17 cellular contexts compared by ENCODE assay signal in the genomic region with DNA sequence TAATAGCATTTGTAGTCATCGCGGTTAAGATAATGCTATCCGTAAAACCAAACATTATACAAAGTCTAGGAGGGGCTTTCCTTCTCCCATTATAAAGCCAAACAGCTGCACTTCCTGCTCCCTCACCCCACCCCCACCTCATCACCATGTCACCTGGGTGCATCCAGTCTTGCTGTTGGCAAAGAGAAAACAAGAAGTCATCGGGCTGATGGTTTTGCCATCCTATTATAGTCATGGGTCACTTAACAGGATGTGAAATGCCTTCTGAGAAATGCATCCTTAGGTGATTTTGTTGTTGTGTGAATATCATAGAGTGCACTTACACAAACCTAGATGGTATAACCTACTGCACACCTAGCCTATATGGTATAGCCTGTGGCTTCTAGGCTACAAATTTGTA.
DNase-seq lines count a peak whose midpoint lies in the region; ATAC-seq, FAIRE-seq and TF ChIP-seq lines count a peak whose summit lies in the region.
"Had no signal": no experiment of that assay in that cellular context is flagged by ENCODE, and none has a peak within 500 bp of the region (broad histone marks: within the 10 kb centered on the region; RNA-seq: fewer than 3 reads in every experiment).

No MANE protein-coding gene starts in this region.

- no peak for DNase-seq in cardiac muscle cell (ENCODE audit: low read depth in 1 of 2, low spot score in 1 of 2)
- no peak for DNase-seq in Right ventricle myocardium inferior (ENCODE audit: missing footprints)
- no peak for DNase-seq in IMR-90
- no peak for DNase-seq in keratinocyte (ENCODE audit: low read depth, low spot score)
- DNase-seq in natural killer cell = no peak
- DNase-seq in HuH-7.5 (ENCODE audit: low spot score) = no peak
- DNase-seq in activated T-cell treated with anti-CD3 and anti-CD28 coated beads, Interleukin-2, amount 50 U/mL, for 4 hours = no peak
- DNase-seq: 8988T; Caco-2; CD8-positive, alpha-beta memory T cell; DND-41; GDM1 had no signal

- H3K79me2 ChIP-seq in keratinocyte (ENCODE audit: control insufficient read depth, insufficient read depth, low read length) = no peaks in the 10 kb centered on the region

- H3K79me1 ChIP-seq in IMR-90 (ENCODE audit: low read depth in 1 of 2, low read length in 2 of 2) = no peaks in the 10 kb centered on the region

- ATAC-seq in Right ventricle myocardium inferior (no peak), IMR-90 (ENCODE audit: low read depth) (no peak), natural killer cell (no peak)
- no peak for ATAC-seq in activated T-cell treated with anti-CD3 and anti-CD28 coated beads, Interleukin-2, amount 50 U/mL, for 4 hours
- ATAC-seq: HepG2, K562 had no signal

- H3K9me3 ChIP-seq in cardiac muscle cell (ENCODE audit: low read depth) = no peaks in the 10 kb centered on the region
- H3K9me3 ChIP-seq in IMR-90 (ENCODE audit: control insufficient read depth, insufficient read depth, low read length) = no peaks in the 10 kb centered on the region
- H3K9me3 ChIP-seq in keratinocyte (ENCODE audit: control insufficient read depth, low read depth, low read length) = no peaks in the 10 kb centered on the region
- H3K9me3 ChIP-seq: Caco-2 had no signal

- peak overlapping the region; percentile 60; the same call in 1 of the 2 replicates for H2BK120ac ChIP-seq in IMR-90 (ENCODE audit: low read depth, low read length)

- peak overlapping the region; percentile 91 for H2BK5ac ChIP-seq in IMR-90 (ENCODE audit: low read depth, low read length, poor library complexity, severe bottlenecking)

- H2AK5ac ChIP-seq in IMR-90 (ENCODE audit: low read depth, low read length) = peak overlapping the region; percentile 68

- H4K8ac ChIP-seq in IMR-90 (ENCODE audit: low read depth in 2 of 2, low read length in 2 of 2) = peak overlapping the region; percentile 38 to 51; a peak in 3 of 4 replicates

- BruUV-seq in IMR-90 (replicated peaks; lab: Mats Ljungman, UMichigan) = no TSS peak

- FAIRE-seq in keratinocyte (lab: Jason Lieb, UNC) = peak; percentile 9
- FAIRE-seq: H54, HepG2, K562 had no signal

- intact Hi-C loops in Right ventricle myocardium inferior (cut with DNase I) = no loop called here
- intact Hi-C loops in IMR-90 (cut with micrococcal nuclease) = no loop called here
- intact Hi-C loops in natural killer cell (cut with micrococcal nuclease) = no loop called here

- peaks cover 0 to 4% of the 10 kb centered on the region in 2 donors for H3K27me3 Mint-ChIP-seq in natural killer cell (ENCODE audit: low read depth in 2 of 2)
- no peaks in the 10 kb centered on the region for H3K27me3 Mint-ChIP-seq in activated T-cell treated with anti-CD3 and anti-CD28 coated beads, Interleukin-2, amount 50 U/mL, for 4 hours (ENCODE audit: low read depth)
- H3K27me3 Mint-ChIP-seq: CD8-positive, alpha-beta memory T cell had no signal

- H2BK15ac ChIP-seq in IMR-90 (ENCODE audit: low read depth, low read length) = peak overlapping the region; percentile 42; the same call in 2 of the 3 replicates

- H4K91ac ChIP-seq in IMR-90 (ENCODE audit: insufficient read depth, low read depth, low read length) = peak overlapping the region; percentile 67; the same call in 1 of the 2 replicates

- H3K4me1 ChIP-seq in cardiac muscle cell (ENCODE audit: low read depth) = no peaks in the 10 kb centered on the region
- H3K4me1 ChIP-seq in IMR-90 (ENCODE audit: control insufficient read depth, insufficient read depth, low read length) = peaks cover 38% of the 10 kb centered on the region
- H3K4me1 ChIP-seq in keratinocyte (ENCODE audit: control insufficient read depth, extremely low read depth, insufficient read depth, low read length) = peaks cover 51% of the 10 kb centered on the region
- H3K4me1 ChIP-seq: Caco-2 had no signal

- TF ChIP-seq CTCF in cardiac muscle cell (IDR thresholded peaks at IDR 0.05; ENCODE audit: low read depth, low read length) (no peak), IMR-90 (conservative IDR thresholded peaks at IDR 0.05; ENCODE audit: low read depth, low read length) (no peak), keratinocyte (optimal IDR thresholded peaks at IDR 0.05 in 1 of 3, IDR thresholded peaks at IDR 0.05 in 1 of 3, conservative IDR thresholded peaks at IDR 0.05 in 1 of 3; ENCODE audit: extremely low read depth in 1 of 3, insufficient read depth in 2 of 3, low read length in 3 of 3) (no peak), natural killer cell (IDR thresholded peaks at IDR 0.05) (no peak)

- no peaks in the 10 kb centered on the region for H3K9me3 Mint-ChIP-seq in natural killer cell
- no peaks in the 10 kb centered on the region for H3K9me3 Mint-ChIP-seq in activated T-cell treated with anti-CD3 and anti-CD28 coated beads, Interleukin-2, amount 50 U/mL, for 4 hours

- H3K4me3 Mint-ChIP-seq in natural killer cell = no peak overlapping the region
- no peak overlapping the region for H3K4me3 Mint-ChIP-seq in activated T-cell treated with anti-CD3 and anti-CD28 coated beads, Interleukin-2, amount 50 U/mL, for 4 hours
- H3K4me3 Mint-ChIP-seq: B cell; CD14-positive monocyte; CD8-positive, alpha-beta memory T cell had no signal

- WGBS in IMR-90 (ENCODE audit: extremely low coverage in 2 of 2, insufficient read length in 1 of 2), 2 experiments = no CpG with 5 or more reads among the region's 4 CpGs

- no peaks in the 10 kb centered on the region for H4K20me1 ChIP-seq in IMR-90 (ENCODE audit: insufficient read depth, low read length)
- H4K20me1 ChIP-seq in keratinocyte (ENCODE audit: control insufficient read depth, extremely low read depth, insufficient read depth, low read length) = no peaks in the 10 kb centered on the region

- H3K9ac ChIP-seq in IMR-90 (ENCODE audit: low read depth, low read length) (no peak overlapping the region), keratinocyte (ENCODE audit: control insufficient read depth, extremely low read depth, insufficient read depth, low read length) (no peak overlapping the region)

- H3K18ac ChIP-seq in IMR-90 (ENCODE audit: low read depth, low read length) = peak overlapping the region; percentile 86

- H3K4me3 ChIP-seq in cardiac muscle cell = no peak overlapping the region
- H3K4me3 ChIP-seq in IMR-90 (ENCODE audit: insufficient read depth, low read depth, low read length) = no peak overlapping the region
- no peak overlapping the region for H3K4me3 ChIP-seq in keratinocyte (ENCODE audit: control insufficient read depth in 2 of 3, extremely low read depth in 1 of 3, insufficient read depth in 2 of 3, low read depth in 1 of 3, low read length in 3 of 3)
- H3K4me3 ChIP-seq: K562 had no signal

- peak overlapping the region; percentile 45; the same call in 1 of the 2 replicates for H2BK20ac ChIP-seq in IMR-90 (ENCODE audit: low read depth, low read length)

- H4K5ac ChIP-seq in IMR-90 (ENCODE audit: low read depth, low read length) = peak overlapping the region; percentile 78; the same call in 1 of the 2 replicates

- CTCF ChIA-PET in IMR-90 (lab: Yijun Ruan, JAX) = no interaction called here

- no peak overlapping the region for H3K27ac Mint-ChIP-seq in natural killer cell
- H3K27ac Mint-ChIP-seq: B cell; CD14-positive monocyte; CD8-positive, alpha-beta memory T cell had no signal

- POLR2A ChIA-PET in IMR-90 (lab: Charles Lee; ENCODE audit: unreplicated experiment) = no interaction called here

- no peak overlapping the region for H3K23ac ChIP-seq in IMR-90 (ENCODE audit: low read depth, low read length)

- TF ChIP-seq RAD21 in IMR-90 (IDR thresholded peaks at IDR 0.05; ENCODE audit: low read length) = no peak

- TF ChIP-seq POLR2A in IMR-90 (IDR thresholded peaks at IDR 0.05; ENCODE audit: low read depth, low read length) = no peak

- in situ Hi-C loops in IMR-90 (cut with MboI; ENCODE audit: low sequenced_read_pairs) = no loop called here

- no peaks in the 10 kb centered on the region for H3K4me1 Mint-ChIP-seq in natural killer cell
- no peaks in the 10 kb centered on the region for H3K4me1 Mint-ChIP-seq in activated T-cell treated with anti-CD3 and anti-CD28 coated beads, Interleukin-2, amount 50 U/mL, for 4 hours (ENCODE audit: low read depth)
- H3K4me1 Mint-ChIP-seq: B cell; CD14-positive monocyte; CD8-positive, alpha-beta memory T cell had no signal

- H3K4me2 ChIP-seq in IMR-90 (ENCODE audit: low read depth, low read length) (no peak overlapping the region), keratinocyte (ENCODE audit: control insufficient read depth, extremely low read depth, insufficient read depth, low read depth, low read length) (no peak overlapping the region)

- H2AK9ac ChIP-seq in IMR-90 (replicated peaks; ENCODE audit: low read depth, low read length, poor library complexity) = no peak overlapping the region

- H3K36me3 Mint-ChIP-seq in natural killer cell = no peaks in the 10 kb centered on the region
- no peaks in the 10 kb centered on the region for H3K36me3 Mint-ChIP-seq in activated T-cell treated with anti-CD3 and anti-CD28 coated beads, Interleukin-2, amount 50 U/mL, for 4 hours (ENCODE audit: insufficient read depth)
- H3K36me3 Mint-ChIP-seq: CD14-positive monocyte; CD8-positive, alpha-beta memory T cell had no signal

- no peak overlapping the region for H3K56ac ChIP-seq in IMR-90 (ENCODE audit: extremely low read depth, insufficient read depth, low read length)

- no peak overlapping the region for H3K14ac ChIP-seq in IMR-90 (replicated peaks; ENCODE audit: low read depth, low read length)

- peaks cover 37% of the 10 kb centered on the region for H3K36me3 ChIP-seq in cardiac muscle cell
- H3K36me3 ChIP-seq in IMR-90 (ENCODE audit: control insufficient read depth, insufficient read depth, low read length) = no peaks in the 10 kb centered on the region
- no peaks in the 10 kb centered on the region for H3K36me3 ChIP-seq in keratinocyte (ENCODE audit: control insufficient read depth in 2 of 2, extremely low read depth in 1 of 2, insufficient read depth in 2 of 2, low read length in 2 of 2)

- H3K4ac ChIP-seq in IMR-90 (ENCODE audit: low read depth, low read length) = peak overlapping the region; percentile 55; the same call in 1 of the 2 replicates

- H3K9me1 ChIP-seq in IMR-90 (ENCODE audit: insufficient read depth, low read length) (peaks cover 10% of the 10 kb centered on the region), keratinocyte (ENCODE audit: control insufficient read depth, extremely low read depth, insufficient read depth, low read length) (no peaks in the 10 kb centered on the region)

- H3K27ac ChIP-seq in cardiac muscle cell (peak overlapping the region; percentile 21), IMR-90 (ENCODE audit: insufficient read depth, low read length) (0 out of 2 replicates have a peak overlapping the region, but pooled peaks have one; percentile 2), keratinocyte (ENCODE audit: control insufficient read depth, insufficient read depth, low read length) (no peak overlapping the region)

- dilution Hi-C loops in IMR-90 (cut with HindIII; ENCODE audit: low sequenced_read_pairs, unreplicated experiment) (no loop called here), keratinocyte (cut with MboI; ENCODE audit: extremely low pct_ligation_motif_present, low sequenced_read_pairs) (no loop called here)

- no peaks in the 10 kb centered on the region for H3K27me3 ChIP-seq in cardiac muscle cell
- no peaks in the 10 kb centered on the region for H3K27me3 ChIP-seq in IMR-90 (ENCODE audit: control insufficient read depth, insufficient read depth, low read length)
- H3K27me3 ChIP-seq in keratinocyte (ENCODE audit: control insufficient read depth, extremely low read depth, insufficient read depth, low read length) = no peaks in the 10 kb centered on the region

- H2AFZ ChIP-seq in IMR-90 (replicated peaks; ENCODE audit: low read length, poor library complexity) (no peak overlapping the region), keratinocyte (ENCODE audit: control insufficient read depth, low read length) (no peak overlapping the region)
